ENCODE assay signal across 24 cellular contexts in genomic region chr15:35281515-35281914, GRCh38.
DNase-seq lines count a peak whose midpoint lies in the region; ATAC-seq, FAIRE-seq and TF ChIP-seq lines count a peak whose summit lies in the region.
"Had no signal": no experiment of that assay in that cellular context is flagged by ENCODE, and none has a peak within 500 bp of the region (broad histone marks: within the 10 kb centered on the region; RNA-seq: fewer than 3 reads in every experiment).

No MANE protein-coding gene starts in this region.

- DNase-seq in A172 (ENCODE audit: low spot score) = peak; percentile 22
- no peak for DNase-seq in H54 (ENCODE audit: insufficient read length, low spot score)
- DNase-seq in RWPE2 (ENCODE audit: low spot score) = no peak
- peak; percentile 23 for DNase-seq in fibroblast of villous mesenchyme (ENCODE audit: low read depth)
- no peak for DNase-seq in NCI-H2107 (lab: John Stamatoyannopoulos, UW)
- no peak for DNase-seq in substantia nigra (lab: John Stamatoyannopoulos, UW)
- no peak for DNase-seq in CD8-positive, alpha-beta T cell
- no peak for DNase-seq in activated CD4-positive, alpha-beta T cell treated with anti-CD3 and anti-CD28 coated beads, Interleukin-2, amount 50 U/mL, for 48 hours
- DNase-seq: activated naive CD4-positive, alpha-beta T cell; anterior cingulate cortex; DMS 273 treated with DMSO at 0.1 percent for 48 hours; Karpas-422; NCI-H1105; NCI-H2171; NCI-H526 treated with DMSO at 0.1 percent for 48 hours; stimulated activated CD4-positive, alpha-beta T cell treated with anti-CD3 and anti-CD28 coated beads, Interleukin-2, amount 100 ng/mL, for 24 hours; stimulated activated naive CD4-positive, alpha-beta T cell treated with Interleukin-2 at 50 U/mL for 16 hours; T-helper 2 cell; WERI-Rb-1 had no signal

- peaks cover 5% of the 10 kb centered on the region for H3K4me1 ChIP-seq in RWPE2 (ENCODE audit: insufficient read depth, poor library complexity, severe bottlenecking)
- no peaks in the 10 kb centered on the region for H3K4me1 ChIP-seq in CD8-positive, alpha-beta T cell (ENCODE audit: insufficient read depth, low read length)

- H3K9me3 ChIP-seq in RWPE2 (ENCODE audit: severe bottlenecking) = no peaks in the 10 kb centered on the region
- no peaks in the 10 kb centered on the region for H3K9me3 ChIP-seq in CD8-positive, alpha-beta T cell (ENCODE audit: low read length)

- TF ChIP-seq POLR2A in H54 (IDR thresholded peaks at IDR 0.05; ENCODE audit: low read depth, low read length) = no peak

- no peak overlapping the region for H3K27ac Mint-ChIP-seq in CD8-positive, alpha-beta T cell
- H3K27ac Mint-ChIP-seq: progenitor cell of endocrine pancreas, type B pancreatic cell had no signal

- H3K4me1 Mint-ChIP-seq in CD8-positive, alpha-beta T cell (ENCODE audit: low read depth) = no peaks in the 10 kb centered on the region
- H3K4me1 Mint-ChIP-seq: neural crest cell had no signal

- CTCF ChIA-PET in CD8-positive, alpha-beta T cell (lab: Charles Lee) = no interaction called here

- H3K36me3 ChIP-seq in RWPE2 (ENCODE audit: low read depth) = no peaks in the 10 kb centered on the region
- H3K36me3 ChIP-seq in CD8-positive, alpha-beta T cell (ENCODE audit: insufficient read depth, low read length) = no peaks in the 10 kb centered on the region
- H3K36me3 ChIP-seq: WERI-Rb-1 had no signal

- H3K27ac ChIP-seq in RWPE2 (ENCODE audit: poor library complexity, severe bottlenecking) (no peak overlapping the region), substantia nigra (ENCODE audit: low read depth, low read length, poor library complexity, severe bottlenecking) (no peak overlapping the region)
- H3K27ac ChIP-seq in CD8-positive, alpha-beta T cell (ENCODE audit: low read depth, low read length) = no peak overlapping the region
- H3K27ac ChIP-seq: WERI-Rb-1 had no signal

- TF ChIP-seq CTCF in RWPE2 (IDR thresholded peaks at IDR 0.05; ENCODE audit: poor library complexity, severe bottlenecking) = no peak
- TF ChIP-seq CTCF in fibroblast of villous mesenchyme (IDR thresholded peaks at IDR 0.05; ENCODE audit: insufficient read depth, low read depth, low read length) = no peak
- TF ChIP-seq CTCF in CD8-positive, alpha-beta T cell (IDR thresholded peaks at IDR 0.05) = no peak

- peak; percentile 50 for FAIRE-seq in H54 (lab: Jason Lieb, UNC)
- FAIRE-seq: A204.1 had no signal

- POLR2A ChIA-PET in CD8-positive, alpha-beta T cell (lab: Charles Lee) = no interaction called here

- peak; percentile 97 for ATAC-seq in RWPE2 (ENCODE audit: low read depth)
- ATAC-seq in CD8-positive, alpha-beta T cell = no peak
- ATAC-seq: left lobe of liver had no signal

- peaks cover 27% of the 10 kb centered on the region for H3K9me3 Mint-ChIP-seq in CD8-positive, alpha-beta T cell

- no peak overlapping the region for H3K4me3 Mint-ChIP-seq in CD8-positive, alpha-beta T cell
- H3K4me3 Mint-ChIP-seq: neural crest cell, type B pancreatic cell had no signal

- no peaks in the 10 kb centered on the region for H3K27me3 ChIP-seq in RWPE2 (ENCODE audit: insufficient read depth, poor library complexity, severe bottlenecking)
- no peaks in the 10 kb centered on the region for H3K27me3 ChIP-seq in CD8-positive, alpha-beta T cell (ENCODE audit: insufficient read depth, low read length)

- intact Hi-C loops in CD8-positive, alpha-beta T cell (cut with DNase I, micrococcal nuclease) = no loop called here

- no peaks in the 10 kb centered on the region for H3K27me3 Mint-ChIP-seq in CD8-positive, alpha-beta T cell (ENCODE audit: low read depth)
- H3K27me3 Mint-ChIP-seq: progenitor cell of endocrine pancreas, type B pancreatic cell had no signal

- H3K4me3 ChIP-seq in RWPE2 (ENCODE audit: severe bottlenecking) (no peak overlapping the region), fibroblast of villous mesenchyme (ENCODE audit: low read depth, low read length) (no peak overlapping the region)
- no peak overlapping the region for H3K4me3 ChIP-seq in CD8-positive, alpha-beta T cell (ENCODE audit: low read depth, low read length)

- peaks cover 2% of the 10 kb centered on the region for H3K36me3 Mint-ChIP-seq in CD8-positive, alpha-beta T cell

Comparison
In these comparisons a context has a peak if more than half of its experiments do, and no peak if none do; other contexts are left out.
1. DNase-seq: peak in A172 (single experiment) and fibroblast of villous mesenchyme (single experiment); none in H54 (single experiment), RWPE2 (single experiment), NCI-H2107 (single experiment), substantia nigra (0 of 49), CD8-positive, alpha-beta T cell (0 of 7) and activated CD4-positive, alpha-beta T cell treated with anti-CD3 and anti-CD28 coated beads, Interleukin-2, amount 50 U/mL, for 48 hours (0 of 2).